9 cellular contexts compared by ENCODE assay signal in genomic region chr10:129390726-129391125, GRCh38.
"Had no signal": no experiment of that assay in that cellular context is flagged by ENCODE, and none has a peak within 500 bp of the region (broad histone marks: within the 10 kb centered on the region; RNA-seq: fewer than 3 reads in every experiment).

No MANE protein-coding gene starts in this region.

- ATAC-seq: GM23338, HepG2 had no signal

- H3K4me3 ChIP-seq: GM23338 had no signal

- H2AFZ ChIP-seq: GM23338 had no signal

- H3K9me3 Mint-ChIP-seq: GM23338, H9, IgD-negative memory B cell had no signal

- H3K36me3 Mint-ChIP-seq: IgD-negative memory B cell had no signal

- H3K4me2 ChIP-seq: GM23338 had no signal

- H3K27ac Mint-ChIP-seq: GM23338, IgD-negative memory B cell had no signal

- H3K4me3 Mint-ChIP-seq: GM23338, H9, IgD-negative memory B cell had no signal

- H3K27ac ChIP-seq: HL-60 had no signal

- H3K4me1 Mint-ChIP-seq: IgD-negative memory B cell had no signal

- FAIRE-seq: H1, H54, HepG2 had no signal

- DNase-seq: H9, HCEC 1CT, KBM-7 had no signal
